In genomic region chr11:30133308-30133707, GRCh38 we compare ENCODE assay signal across 19 cellular contexts.
DNase-seq lines count a peak whose midpoint lies in the region; ATAC-seq and TF ChIP-seq lines count a peak whose summit lies in the region.
"Had no signal": no experiment of that assay in that cellular context is flagged by ENCODE, and none has a peak within 500 bp of the region (broad histone marks: within the 10 kb centered on the region; RNA-seq: fewer than 3 reads in every experiment).

No MANE protein-coding gene starts in this region.

- no peak for TF ChIP-seq POLR2A in body of pancreas (IDR thresholded peaks at IDR 0.05)

- H3K27ac ChIP-seq in 22Rv1 = 0 out of 2 replicates have a peak overlapping the region, but pooled peaks have one; percentile 3
- H3K27ac ChIP-seq in GM23338 (ENCODE audit: low read depth) = no peak overlapping the region
- H3K27ac ChIP-seq in body of pancreas = no peak overlapping the region
- H3K27ac ChIP-seq: A549; BLaER1 treated with 17β-estradiol and CSF1 and Interleukin-3, amounts not matched to agents 10 nM and 100 nM; C4-2B had no signal

- H3K36me3 Mint-ChIP-seq in GM23338 (ENCODE audit: low read depth) = no peaks in the 10 kb centered on the region
- no peaks in the 10 kb centered on the region for H3K36me3 Mint-ChIP-seq in nephron (ENCODE audit: low read depth)
- H3K36me3 Mint-ChIP-seq: CD8-positive, alpha-beta T cell had no signal

- 0 out of 2 replicates have a peak overlapping the region, but pooled peaks have one; percentile 53 for H2AFZ ChIP-seq in GM23338

- ATAC-seq in GM23338 = no peak
- peak; percentile 55 for ATAC-seq in body of pancreas
- ATAC-seq: A549; CD8-positive, alpha-beta T cell had no signal

- peaks cover 0 to 3% (median 0%) of the 10 kb centered on the region in 3 donors for H3K9me3 ChIP-seq in body of pancreas
- H3K9me3 ChIP-seq: A549; BLaER1 treated with 17β-estradiol and CSF1 and Interleukin-3, amounts not matched to agents 10 nM and 100 nM; Caco-2 had no signal

- no peaks in the 10 kb centered on the region for H3K79me2 ChIP-seq in GM23338 (replicated peaks; ENCODE audit: insufficient read depth)

- H3K4me1 Mint-ChIP-seq in GM23338 = no peaks in the 10 kb centered on the region
- H3K4me1 Mint-ChIP-seq in nephron = peaks cover 16% of the 10 kb centered on the region
- H3K4me1 Mint-ChIP-seq: B cell had no signal

- no peaks in the 10 kb centered on the region for H3K27me3 ChIP-seq in GM23338 (ENCODE audit: insufficient read depth)
- no peaks in the 10 kb centered on the region for H3K27me3 ChIP-seq in body of pancreas
- H3K27me3 ChIP-seq: BLaER1 treated with 17β-estradiol and CSF1 and Interleukin-3, amounts not matched to agents 10 nM and 100 nM had no signal

- DNase-seq in GM23338 (ENCODE audit: low spot score) (no peak), body of pancreas (peak in 1 of 4 donors; percentile 22), NCI-H1417 treated with DMSO at 0.1 percent for 48 hours (lab: John Stamatoyannopoulos, UW) (no peak), head of caudate nucleus (no peak), HCEC 1CT (no peak)
- DNase-seq in stimulated activated naive CD4-positive, alpha-beta T cell (lab: John Stamatoyannopoulos, UW) = no peak
- DNase-seq: AML-193; Caco-2; Calu3; CD4-positive, alpha-beta T cell; CD8-positive, alpha-beta T cell; DMS79 treated with DMSO at 0.1 percent for 48 hours; GF-D8 had no signal

- WGBS in body of pancreas, 2 donors = 60 to 74% methylated on average over 3 of the region's 3 CpGs

- no peak overlapping the region for H3K4me2 ChIP-seq in GM23338
- H3K4me2 ChIP-seq: A549; BLaER1 treated with 17β-estradiol and CSF1 and Interleukin-3, amounts not matched to agents 10 nM and 100 nM had no signal

- H3K4me3 ChIP-seq in GM23338 (no peak overlapping the region), body of pancreas (no peak overlapping the region)
- H3K4me3 ChIP-seq: A549; BLaER1 treated with 17β-estradiol and CSF1 and Interleukin-3, amounts not matched to agents 10 nM and 100 nM had no signal

- H3K9me2 ChIP-seq in GM23338 (ENCODE audit: insufficient read depth) = no peaks in the 10 kb centered on the region

- no peaks in the 10 kb centered on the region for H3K9me3 Mint-ChIP-seq in GM23338
- no peaks in the 10 kb centered on the region for H3K9me3 Mint-ChIP-seq in nephron
- H3K9me3 Mint-ChIP-seq: CD4-positive, alpha-beta T cell; CD8-positive, alpha-beta T cell had no signal

- H3K27ac Mint-ChIP-seq in GM23338 = no peak overlapping the region
- peak overlapping the region; percentile 9 to 80 (median 24) for H3K27ac Mint-ChIP-seq in nephron
- H3K27ac Mint-ChIP-seq: B cell; CD4-positive, alpha-beta T cell; CD8-positive, alpha-beta T cell had no signal

- H4K20me1 ChIP-seq in GM23338 (replicated peaks; ENCODE audit: insufficient read depth) = no peaks in the 10 kb centered on the region
- H4K20me1 ChIP-seq: BLaER1 treated with 17β-estradiol and CSF1 and Interleukin-3, amounts not matched to agents 10 nM and 100 nM had no signal

- intact Hi-C loops in body of pancreas (cut with DNase I) (loop anchor here (10.0 kb wide), 1 partner anchor 61 kb away; no protein-coding TSS in a partner anchor), head of caudate nucleus (cut with DNase I) (no loop called here)

- TF ChIP-seq CTCF in 22Rv1 (IDR thresholded peaks at IDR 0.05) (no peak), GM23338 (conservative IDR thresholded peaks at IDR 0.05; ENCODE audit: low read depth in 2 of 2) (no peak), body of pancreas (IDR thresholded peaks at IDR 0.05) (no peak), nephron (IDR thresholded peaks at IDR 0.05; ENCODE audit: unreplicated experiment in 3 of 3) (no peak)

- H3K27me3 Mint-ChIP-seq in GM23338 (ENCODE audit: insufficient read depth, low read depth, poor library complexity) = no peaks in the 10 kb centered on the region
- H3K27me3 Mint-ChIP-seq in nephron (ENCODE audit: low read depth) = peaks cover under 1% of the 10 kb centered on the region

- no peaks in the 10 kb centered on the region for H3K4me1 ChIP-seq in GM23338 (ENCODE audit: insufficient read depth)
- H3K4me1 ChIP-seq in body of pancreas = no peaks in the 10 kb centered on the region
- H3K4me1 ChIP-seq: A549; BLaER1 treated with 17β-estradiol and CSF1 and Interleukin-3, amounts not matched to agents 10 nM and 100 nM; Caco-2 had no signal

- no peaks in the 10 kb centered on the region for H3F3A ChIP-seq in GM23338 (replicated peaks; ENCODE audit: low read depth)

- H3K4me3 Mint-ChIP-seq in GM23338 (no peak overlapping the region), nephron (no peak overlapping the region)
- H3K4me3 Mint-ChIP-seq: B cell; CD4-positive, alpha-beta T cell; CD8-positive, alpha-beta T cell had no signal

- no peaks in the 10 kb centered on the region for H3K36me3 ChIP-seq in GM23338 (ENCODE audit: insufficient read depth)
- H3K36me3 ChIP-seq in body of pancreas (replicated peaks in 1 of 2; ENCODE audit: insufficient read depth in 1 of 2, low read depth in 2 of 2) = no peaks in the 10 kb centered on the region
- H3K36me3 ChIP-seq: BLaER1 treated with 17β-estradiol and CSF1 and Interleukin-3, amounts not matched to agents 10 nM and 100 nM had no signal

TF ChIP-seq in GM23338, 12 proteins besides CTCF, POLR2A, EP300 and RAD21 (continues in another document):
- TF ChIP-seq EZH2phosphoT487 (IDR thresholded peaks at IDR 0.05; ENCODE audit: unreplicated experiment) = no peak
- no peak for TF ChIP-seq STAT1 (IDR thresholded peaks at IDR 0.05; ENCODE audit: unreplicated experiment)
- no peak for TF ChIP-seq ETS1 (IDR thresholded peaks at IDR 0.05)
- TF ChIP-seq JUNB (IDR thresholded peaks at IDR 0.05; ENCODE audit: unreplicated experiment) = no peak
- no peak for TF ChIP-seq ZNF331 (CRISPR knock-in tag; IDR thresholded peaks at IDR 0.05; ENCODE audit: low read depth)
- no peak for TF ChIP-seq EZH2 (IDR thresholded peaks at IDR 0.05; ENCODE audit: low read depth, unreplicated experiment)
